Comparison of ENCODE assay signal across 3 cellular contexts in the genomic region with DNA sequence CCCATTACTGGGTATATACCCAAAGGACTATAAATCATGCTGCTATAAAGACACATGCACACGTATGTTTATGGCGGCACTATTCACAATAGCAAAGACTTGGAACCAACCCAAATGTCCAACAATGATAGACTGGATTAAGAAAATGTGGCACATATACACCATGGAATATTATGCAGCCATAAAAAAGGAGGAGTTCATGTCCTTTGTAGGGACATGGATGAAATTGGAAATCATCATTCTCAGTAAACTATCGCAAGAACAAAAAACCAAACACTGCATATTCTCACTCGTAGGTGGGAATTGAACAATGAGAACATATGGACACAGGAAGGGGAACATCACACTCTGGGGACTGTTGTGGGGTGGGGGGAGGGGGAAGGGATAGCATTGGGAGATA. TPM values are rescaled to one million over a fixed set of nuclear protein-coding genes. Genes with fewer than 3 reads are reported as not detected.
DNase-seq lines count a peak whose midpoint lies in the region; ATAC-seq, FAIRE-seq and TF ChIP-seq lines count a peak whose summit lies in the region.
"Not testable (repeated sequence)": the region's sequence is repeated elsewhere in the genome, so short reads cannot be mapped to it uniquely, and the experiment has no call there.

No MANE protein-coding gene starts in this region.

- not testable (repeated sequence) for BruUV-seq in K562 (replicated peaks; lab: Mats Ljungman, UMichigan)

- not testable (repeated sequence) for FAIRE-seq in K562 (lab: Jason Lieb, UNC)

- ATAC-seq in K562: not testable (repeated sequence)

- H3K79me2 ChIP-seq in K562 (ENCODE audit: control insufficient read depth, insufficient read depth, low read length): not testable (repeated sequence)

- not testable (repeated sequence) for TF ChIP-seq POLR2A in K562 (conservative IDR thresholded peaks at IDR 0.05)

- not testable (repeated sequence) for H3K36me3 Mint-ChIP-seq in activated naive CD4-positive, alpha-beta T cell treated with anti-CD3 and anti-CD28 coated beads, Interleukin-2, amount 50 U/mL, for 24 hours

- 22% methylated on average over 1 of the region's 4 CpGs for WGBS in K562 (ENCODE audit: insufficient coverage, low coverage, missing lambda C conversion rate)

- TF ChIP-seq CTCF in HEK293 (tag by site-specific recombination; IDR thresholded peaks at IDR 0.05); K562 (IDR thresholded peaks at IDR 0.05 in 2 of 3, conservative IDR thresholded peaks at IDR 0.05 in 1 of 3; ENCODE audit: insufficient read depth in 2 of 3, low read depth in 1 of 3, low read length in 3 of 3): not testable (repeated sequence)

- not testable (repeated sequence) for H2AFZ ChIP-seq in K562 (ENCODE audit: low read depth, low read length)

- not testable (repeated sequence) for H3K9me1 ChIP-seq in K562 (ENCODE audit: control insufficient read depth, insufficient read depth, low read length)

- not testable (repeated sequence) for H3K27me3 ChIP-seq in K562 (ENCODE audit: control insufficient read depth in 2 of 2, insufficient read depth in 2 of 2, low read length in 2 of 2)

- H3K4me1 Mint-ChIP-seq in activated naive CD4-positive, alpha-beta T cell treated with anti-CD3 and anti-CD28 coated beads, Interleukin-2, amount 50 U/mL, for 24 hours: not testable (repeated sequence)

- not testable (repeated sequence) for H3K36me3 ChIP-seq in HEK293 (ENCODE audit: control insufficient read depth in 2 of 2, insufficient read depth in 1 of 2, low read length in 2 of 2); K562 (ENCODE audit: control insufficient read depth, insufficient read depth, low read length)

- H3K9me3 ChIP-seq in HEK293 (ENCODE audit: control insufficient read depth, insufficient read depth, low read depth, low read length); K562 (replicated peaks; ENCODE audit: control insufficient read depth, insufficient read depth, low read depth, low read length): not testable (repeated sequence)

- H3K4me3 Mint-ChIP-seq in activated naive CD4-positive, alpha-beta T cell treated with anti-CD3 and anti-CD28 coated beads, Interleukin-2, amount 50 U/mL, for 24 hours: not testable (repeated sequence)

- not testable (repeated sequence) for H3K4me2 ChIP-seq in K562 (ENCODE audit: insufficient read depth, low read length)

- not testable (repeated sequence) for DNase-seq in K562 (ENCODE audit: extremely low read depth in 1 of 4, low spot score in 3 of 4)

- not testable (repeated sequence) for H3K27me3 Mint-ChIP-seq in activated naive CD4-positive, alpha-beta T cell treated with anti-CD3 and anti-CD28 coated beads, Interleukin-2, amount 50 U/mL, for 24 hours

- H3K27ac ChIP-seq in HEK293 (ENCODE audit: extremely low read depth, low read depth, low read length); K562 (ENCODE audit: extremely low read depth, low read depth, low read length): not testable (repeated sequence)

- peak overlapping the region; percentile 26 for H3K27ac Mint-ChIP-seq in activated naive CD4-positive, alpha-beta T cell treated with anti-CD3 and anti-CD28 coated beads, Interleukin-2, amount 50 U/mL, for 24 hours

- not testable (repeated sequence) for H4K20me1 ChIP-seq in K562 (replicated peaks; ENCODE audit: control insufficient read depth, insufficient read depth, low read length)

- CTCF ChIA-PET in HEK293 (lab: Yijun Ruan, JAX); K562 (lab: Yijun Ruan, JAX; ENCODE audit: low intra/inter-chr PET ratio): not testable (repeated sequence)

- in situ Hi-C loops in K562 (cut with MboI): not testable (repeated sequence)

- POLR2A ChIA-PET in HEK293 (lab: Yijun Ruan, JAX); K562 (lab: Yijun Ruan, JAX): not testable (repeated sequence)

- intact Hi-C loops in K562 (cut with micrococcal nuclease): not testable (repeated sequence)

- not testable (repeated sequence) for H3K9ac ChIP-seq in K562 (ENCODE audit: insufficient read depth in 1 of 2, low read depth in 2 of 2, low read length in 2 of 2)

- H3K9me3 Mint-ChIP-seq in activated naive CD4-positive, alpha-beta T cell treated with anti-CD3 and anti-CD28 coated beads, Interleukin-2, amount 50 U/mL, for 24 hours: peaks cover 13% of the 10 kb centered on the region

- not testable (repeated sequence) for H3K4me1 ChIP-seq in HEK293 (ENCODE audit: control insufficient read depth, insufficient read depth, low read length); K562 (replicated peaks in 1 of 2; ENCODE audit: control insufficient read depth in 2 of 2, insufficient read depth in 2 of 2, low read length in 2 of 2)

- TF ChIP-seq EP300 in K562 (IDR thresholded peaks at IDR 0.05; ENCODE audit: low read length): not testable (repeated sequence)

- H3K4me3 ChIP-seq in HEK293 (ENCODE audit: low read depth, low read length); K562: not testable (repeated sequence)

- TF ChIP-seq RAD21 in K562 (CRISPR knock-in tag; conservative IDR thresholded peaks at IDR 0.05 in 1 of 2, IDR thresholded peaks at IDR 0.05 in 1 of 2): not testable (repeated sequence)

TF ChIP-seq in HEK293, 187 proteins besides CTCF, POLR2A, EP300 and RAD21:
- peak; percentile 68 for TF ChIP-seq ZNF146 (tag by site-specific recombination; IDR thresholded peaks at IDR 0.05)

TF ChIP-seq in K562, 482 proteins besides CTCF, POLR2A, EP300 and RAD21:
- 0 out of 4 replicates have a peak, but pooled peaks of 1 of the 2 experiments have one; percentile 11 for TF ChIP-seq KDM1A (IDR thresholded peaks at IDR 0.05)
- TF ChIP-seq ZNF146 (CRISPR knock-in tag; IDR thresholded peaks at IDR 0.05; ENCODE audit: unreplicated experiment): peak; percentile 54

RNA-seq across cellular contexts. Expression of a gene that starts 13.8 kb away (rescaled TPM):
- 53.3 and 184 TPM in 2 replicates for total RNA-seq in K562 (2011; cell fraction: chromatin; rRNA removed; ENCODE audit: low replicate concordance)
- 23.0 and 32.8 TPM in 2 replicates for total RNA-seq in K562 (2011; cell fraction: nucleolus; rRNA removed)
- 75.4 and 125 TPM in 2 replicates for total RNA-seq in K562 (2011; cell fraction: nucleoplasm; rRNA removed)
- total RNA-seq in K562 (2014; rRNA removed) (61.4 and 71.7 TPM in 2 replicates), K562 (2014; rRNA removed; fragmentation: Illumina TruSeq; extraction: Trizol) (160 and 179 TPM in 2 replicates), K562 (2015; rRNA removed; fragmentation: Illumina TruSeq; extraction: Trizol) (134 and 151 TPM in 2 replicates), K562 (2021) (134 and 150 TPM in 2 replicates)
- polyA plus RNA-seq in K562 (2011; rRNA removed) (70.1 and 106 TPM in 2 replicates), K562 (2014; fragmentation: Illumina TruSeq; extraction: Trizol) (113 and 133 TPM in 2 replicates), K562 (2014; fragmentation: Nextera tagmentation; extraction: Ambion mirVana) (10 to 100 TPM; 41.1 to 56.6 TPM), K562 (2014; rRNA removed) (79.6 and 90.7 TPM in 2 replicates)
- polyA plus RNA-seq in K562 (2011; cell fraction: cytosol; rRNA removed): 16.2 and 27.0 TPM in 2 replicates
- 20.3 and 26.6 TPM in 2 replicates for polyA plus RNA-seq in K562 (2011; cell fraction: nucleus; rRNA removed)
- polyA plus RNA-seq in K562 (2012): 86.7 and 97.4 TPM in 2 replicates
- polyA minus RNA-seq in K562 (2011; rRNA and poly(A)+ RNA removed): 158 and 163 TPM in 2 replicates
- polyA minus RNA-seq in K562 (2011; cell fraction: cytosol; rRNA and poly(A)+ RNA removed): 86.7 and 104 TPM in 2 replicates
- 62.3 and 99.6 TPM in 2 replicates for polyA minus RNA-seq in K562 (2011; cell fraction: nucleus; rRNA and poly(A)+ RNA removed)
